Comparison of ENCODE assay signal across 14 cellular contexts in genomic region chr19:43682269-43682668, GRCh38. TPM values are rescaled to one million over a fixed set of nuclear protein-coding genes. Genes with fewer than 3 reads are reported as not detected.
"Had no signal": no experiment of that assay in that cellular context is flagged by ENCODE, and none has a peak within 500 bp of the region (broad histone marks: within the 10 kb centered on the region; RNA-seq: fewer than 3 reads in every experiment).

No MANE protein-coding gene starts in this region.

RNA-seq across cellular contexts. Expression of gene IRGC, which starts 33.6 kb away (rescaled TPM):
- total RNA-seq: activated B cell treated with CpG ODN at 0.5 μM for 24 hours; activated CD4-positive, alpha-beta memory T cell treated with anti-CD3 and anti-CD28 coated beads for 36 hours; activated CD4-positive, alpha-beta memory T cell treated with anti-CD3 and anti-CD28 coated beads, Interleukin-2, amount 10 ng/mL, durations not matched to agents 7 days and 5 days; activated CD4-positive, alpha-beta T cell treated with anti-CD3 and anti-CD28 coated beads for 36 hours; activated CD4-positive, alpha-beta T cell treated with anti-CD3 and anti-CD28 coated beads, Interleukin-2, amount 10 ng/mL, durations not matched to agents 24 days and 14 days; activated CD4-positive, alpha-beta T cell treated with anti-CD3 and anti-CD28 coated beads, Interleukin-2, amount 10 ng/mL, durations not matched to agents 7 days and 5 days; activated CD8-positive, alpha-beta memory T cell treated with anti-CD3 and anti-CD28 coated beads for 36 hours; activated CD8-positive, alpha-beta memory T cell treated with anti-CD3 and anti-CD28 coated beads, Interleukin-2, amount 10 ng/mL, durations not matched to agents 7 days and 5 days; activated CD8-positive, alpha-beta T cell treated with anti-CD3 and anti-CD28 coated beads for 36 hours; activated CD8-positive, alpha-beta T cell treated with anti-CD3 and anti-CD28 coated beads, Interleukin-2, amount 10 ng/mL, durations not matched to agents 7 days and 5 days; T-cell; T-helper 1 cell treated with Interleukin-12 subunit alpha and Interleukin-12 subunit beta and Interleukin-4 antibody, amounts not matched to agents 30 ng/mL and 1 ng/mL, for 36 hours; T-helper 17 cell; T-helper 2 cell treated with Interferon-gamma antibody and Interleukin-4, amounts not matched to agents 100 ng/mL and 5 ng/mL, for 36 hours had no signal

RNA-seq across cellular contexts. Expression of gene CADM4, which starts 42.6 kb away (rescaled TPM):
- total RNA-seq: activated B cell treated with CpG ODN at 0.5 μM for 24 hours had no signal
